Comparison of ENCODE assay signal across 1 cellular context in the genomic region with DNA sequence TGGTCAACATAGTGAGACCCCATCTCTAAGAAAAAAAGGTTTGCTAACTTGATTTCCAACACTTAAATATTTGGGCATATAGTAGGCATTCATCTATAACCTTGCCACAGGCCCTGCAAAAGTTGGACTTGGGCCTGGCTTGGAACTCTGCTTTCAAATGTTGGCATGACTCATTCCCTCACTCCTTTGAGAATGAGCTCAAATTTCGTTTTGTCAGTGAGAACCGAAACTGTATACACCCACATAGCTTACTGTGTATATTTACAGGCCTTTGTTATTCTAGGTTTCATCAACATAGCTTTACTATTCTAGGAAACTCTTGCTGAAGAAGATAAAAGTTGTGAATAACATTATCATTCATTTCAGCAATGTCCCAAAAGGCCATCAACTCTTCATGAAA.
TF ChIP-seq lines count a peak whose summit lies in the region.

No MANE protein-coding gene starts in this region.

TF ChIP-seq in WTC11, 78 proteins besides CTCF, POLR2A, EP300 and RAD21 (continued from another document):
- TF ChIP-seq NR2C2 (CRISPR knock-in tag; IDR thresholded peaks at IDR 0.05): no peak
- TF ChIP-seq ZBTB21 (CRISPR knock-in tag; IDR thresholded peaks at IDR 0.05; ENCODE audit: borderline replicate concordance): no peak
- no peak for TF ChIP-seq GTF2I (CRISPR knock-in tag; conservative IDR thresholded peaks at IDR 0.05)
- TF ChIP-seq, protein P1, sequence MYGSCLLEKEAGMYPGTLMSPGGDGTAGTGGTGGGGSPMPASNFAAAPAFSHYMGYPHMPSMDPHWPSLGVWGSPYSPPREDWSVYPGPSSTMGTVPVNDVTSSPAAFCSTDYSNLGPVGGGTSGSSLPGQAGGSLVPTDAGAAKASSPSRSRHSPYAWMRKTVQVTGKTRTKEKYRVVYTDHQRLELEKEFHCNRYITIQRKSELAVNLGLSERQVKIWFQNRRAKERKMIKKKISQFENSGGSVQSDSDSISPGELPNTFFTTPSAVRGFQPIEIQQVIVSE (CRISPR knock-in tag; IDR thresholded peaks at IDR 0.05; ENCODE audit: borderline replicate concordance): no peak
- no peak for TF ChIP-seq TCF7 (CRISPR knock-in tag; IDR thresholded peaks at IDR 0.05; ENCODE audit: low read depth)
